In genomic region chr3:46089237-46090011, GRCh38 we compare ENCODE assay signal across 8 cellular contexts.
DNase-seq lines count a peak whose midpoint lies in the region; ATAC-seq, FAIRE-seq and TF ChIP-seq lines count a peak whose summit lies in the region.

No MANE protein-coding gene starts in this region.

- no peaks in the 10 kb centered on the region for H3K9me3 ChIP-seq in fibroblast of lung (ENCODE audit: control insufficient read depth, insufficient read depth, low read depth, low read length)

- no peaks in the 10 kb centered on the region for H3K79me2 ChIP-seq in fibroblast of lung (ENCODE audit: control insufficient read depth, insufficient read depth, low read length)

- no peaks in the 10 kb centered on the region for H4K20me1 ChIP-seq in fibroblast of lung (ENCODE audit: control insufficient read depth, extremely low read depth, insufficient read depth, low read length)

- ATAC-seq in GM18511 (IDR thresholded peaks at IDR 0.05; ENCODE audit: unreplicated experiment), result no peak

- TF ChIP-seq CTCF in fibroblast of lung (conservative IDR thresholded peaks at IDR 0.05 in 1 of 2, IDR thresholded peaks at IDR 0.05 in 1 of 2; ENCODE audit: low read depth in 1 of 2, low read length in 2 of 2), result no peak

- peak overlapping the region; percentile 65 for H3K27ac ChIP-seq in fibroblast of lung (ENCODE audit: insufficient read depth, low read length)

- H3K4me2 ChIP-seq in fibroblast of lung (ENCODE audit: extremely low read depth, insufficient read depth, low read length), result no peak overlapping the region

- no peak overlapping the region for H2AFZ ChIP-seq in fibroblast of lung (ENCODE audit: low read length)

- FAIRE-seq in H54 (lab: Jason Lieb, UNC) (peak; percentile 93), RCC 7860 (lab: Jason Lieb, UNC) (peak; percentile 90)

- peaks cover 10% of the 10 kb centered on the region for H3K4me1 ChIP-seq in fibroblast of lung (ENCODE audit: control insufficient read depth, extremely low read depth, insufficient read depth, low read length)

- no peak for TF ChIP-seq POLR2A in H54 (IDR thresholded peaks at IDR 0.05; ENCODE audit: low read depth, low read length)

- no peaks in the 10 kb centered on the region for H3K36me3 ChIP-seq in fibroblast of lung (ENCODE audit: control insufficient read depth, insufficient read depth, low read length)

- H3K27me3 ChIP-seq in fibroblast of lung (ENCODE audit: control insufficient read depth, insufficient read depth, low read length), result no peaks in the 10 kb centered on the region

- no peak overlapping the region for H3K4me3 ChIP-seq in fibroblast of lung (replicated peaks in 1 of 4; ENCODE audit: control extremely low read depth in 1 of 4, insufficient read depth in 1 of 4, low read depth in 3 of 4, low read length in 4 of 4)

- intact Hi-C loops in posterior vena cava (cut with DNase I), result no loop called here

- DNase-seq in GM04504 (ENCODE audit: low read depth), result peak; percentile 79
- peak; percentile 72 for DNase-seq in H54 (ENCODE audit: insufficient read length, low spot score)
- DNase-seq in RCC 7860 (ENCODE audit: low spot score), result peak; percentile 83
- DNase-seq in fibroblast of lung (ENCODE audit: low read depth in 2 of 2), result peak; percentile 87 to 94
- DNase-seq in posterior vena cava (ENCODE audit: low spot score), result peak; percentile 88
- no peak for DNase-seq in NCI-H2171 (lab: John Stamatoyannopoulos, UW)
- no peak for DNase-seq in retina

- H3K9ac ChIP-seq in fibroblast of lung (ENCODE audit: insufficient read depth, low read length), result no peak overlapping the region

Comparison
In these comparisons a context has a peak if more than half of its experiments do, and no peak if none do; other contexts are left out.
1. DNase-seq: peak in GM04504 (single experiment), H54 (single experiment), RCC 7860 (single experiment), fibroblast of lung (2 of 2) and posterior vena cava (single experiment); none in NCI-H2171 (single experiment) and retina (single experiment).